In the genomic region with DNA sequence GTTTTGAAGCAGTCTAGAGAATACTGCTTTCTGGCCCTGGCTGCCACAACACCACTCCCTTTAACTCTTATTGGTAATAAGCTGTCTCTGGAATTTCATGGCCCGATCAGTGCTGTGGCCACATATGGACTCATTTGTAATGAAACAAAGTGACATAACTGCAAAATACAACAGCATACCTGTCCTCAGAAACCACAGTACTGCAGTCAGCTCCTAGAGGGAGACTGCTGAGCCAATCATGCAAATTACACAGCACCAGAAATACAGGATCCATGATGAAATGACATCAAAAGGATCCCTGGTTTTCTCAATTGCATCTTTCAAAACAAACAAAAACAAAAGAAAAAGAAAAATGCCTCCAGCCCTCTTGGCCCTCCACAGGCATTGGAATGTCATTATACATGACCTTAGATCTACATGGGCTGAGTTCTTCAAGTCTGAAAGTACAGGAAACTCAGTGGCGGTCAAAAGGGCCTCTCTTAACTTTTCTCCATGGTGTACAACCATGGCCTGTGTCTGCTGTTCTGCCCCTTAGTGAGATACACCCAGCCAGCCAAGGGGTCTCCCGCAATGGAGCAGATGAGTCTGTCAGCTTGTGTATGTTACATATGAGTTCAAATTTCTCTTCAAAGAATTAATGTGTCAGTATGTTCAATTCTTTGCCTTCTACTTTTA, we compare ENCODE assay signal across 11 cellular contexts. TPM values are rescaled to one million over a fixed set of nuclear protein-coding genes. Genes with fewer than 3 reads are reported as not detected.
DNase-seq lines count a peak whose midpoint lies in the region; ATAC-seq lines count a peak whose summit lies in the region.
"Had no signal": no experiment of that assay in that cellular context is flagged by ENCODE, and none has a peak within 500 bp of the region (broad histone marks: within the 10 kb centered on the region; RNA-seq: fewer than 3 reads in every experiment).

No MANE protein-coding gene starts in this region.

- peak; percentile 21 for ATAC-seq in stimulated activated naive CD8-positive, alpha-beta T cell treated with anti-CD3 and anti-CD28 coated beads, Interleukin-15, Interleukin-2, amounts not matched to agents 100 U/mL and 50 U/mL, for 24 hours
- no peak for ATAC-seq in stimulated activated naive CD8-positive, alpha-beta T cell treated with anti-CD3 and anti-CD28 coated beads, Interleukin-15, amount 100 ng/mL, for 72 hours
- no peak for ATAC-seq in GM21825 (IDR thresholded peaks at IDR 0.05; ENCODE audit: unreplicated experiment)

- no peak for DNase-seq in stimulated activated naive CD8-positive, alpha-beta T cell treated with anti-CD3 and anti-CD28 coated beads, Interleukin-15, Interleukin-2, amounts not matched to agents 100 U/mL and 50 U/mL, for 24 hours
- DNase-seq in stimulated activated naive CD8-positive, alpha-beta T cell treated with anti-CD3 and anti-CD28 coated beads, Interleukin-15, amount 100 ng/mL, for 72 hours, result no peak
- DNase-seq in amniotic epithelial cell (ENCODE audit: low read depth) (peak; percentile 24), iris pigment epithelial cell (ENCODE audit: low read depth) (peak; percentile 29), pons (ENCODE audit: low spot score) (no peak), H7 (no peak)
- DNase-seq in activated naive CD4-positive, alpha-beta T cell treated with Interleukin-2 at 50 U/mL for 16 hours, result no peak
- DNase-seq: C1 segment of cervical spinal cord, midbrain had no signal

- H3K27ac Mint-ChIP-seq in stimulated activated naive CD8-positive, alpha-beta T cell treated with anti-CD3 and anti-CD28 coated beads, Interleukin-15, amount 100 ng/mL, for 72 hours, result no peak overlapping the region

- H3K4me3 ChIP-seq in H7 (ENCODE audit: insufficient read depth, low read depth, low read length), result no peak overlapping the region
- H3K4me3 ChIP-seq: transverse colon had no signal

- no peaks in the 10 kb centered on the region for H3K27me3 ChIP-seq in H7 (ENCODE audit: control insufficient read depth, insufficient read depth, low read length)
- H3K27me3 ChIP-seq: transverse colon had no signal

- H3K4me3 Mint-ChIP-seq in stimulated activated naive CD8-positive, alpha-beta T cell treated with anti-CD3 and anti-CD28 coated beads, Interleukin-15, amount 100 ng/mL, for 72 hours, result no peak overlapping the region

- peaks cover 14% of the 10 kb centered on the region for H3K27me3 Mint-ChIP-seq in stimulated activated naive CD8-positive, alpha-beta T cell treated with anti-CD3 and anti-CD28 coated beads, Interleukin-15, amount 100 ng/mL, for 72 hours

- H3K4me1 Mint-ChIP-seq in stimulated activated naive CD8-positive, alpha-beta T cell treated with anti-CD3 and anti-CD28 coated beads, Interleukin-15, amount 100 ng/mL, for 72 hours, result peaks cover 7% of the 10 kb centered on the region

- peaks cover 15 to 34% of the 10 kb centered on the region in 2 donors for H3K9me3 Mint-ChIP-seq in stimulated activated naive CD8-positive, alpha-beta T cell treated with anti-CD3 and anti-CD28 coated beads, Interleukin-15, amount 100 ng/mL, for 72 hours

- no peaks in the 10 kb centered on the region for H3K36me3 ChIP-seq in H7 (replicated peaks; ENCODE audit: control insufficient read depth, insufficient read depth, low read length)
- H3K36me3 ChIP-seq: transverse colon had no signal

RNA-seq across cellular contexts. Expression of gene KBTBD12, which starts 24.9 kb away (rescaled TPM):
- not detected in 2 replicates for total RNA-seq in H7 (2014; rRNA removed; shearing (Covaris generic))

Comparison
In these comparisons a context has a peak if more than half of its experiments do, and no peak if none do; other contexts are left out.
1. DNase-seq: peak in amniotic epithelial cell (single experiment) and iris pigment epithelial cell (single experiment); none in stimulated activated naive CD8-positive, alpha-beta T cell treated with anti-CD3 and anti-CD28 coated beads, Interleukin-15, Interleukin-2, amounts not matched to agents 100 U/mL and 50 U/mL, for 24 hours (single experiment), stimulated activated naive CD8-positive, alpha-beta T cell treated with anti-CD3 and anti-CD28 coated beads, Interleukin-15, amount 100 ng/mL, for 72 hours (0 of 2), pons (single experiment), activated naive CD4-positive, alpha-beta T cell treated with Interleukin-2 at 50 U/mL for 16 hours (single experiment) and H7 (single experiment).